In genomic region chr13:110216403-110217041, GRCh38 we compare ENCODE assay signal across 10 cellular contexts.
DNase-seq lines count a peak whose midpoint lies in the region; ATAC-seq, FAIRE-seq and TF ChIP-seq lines count a peak whose summit lies in the region.
"Had no signal": no experiment of that assay in that cellular context is flagged by ENCODE, and none has a peak within 500 bp of the region (broad histone marks: within the 10 kb centered on the region; RNA-seq: fewer than 3 reads in every experiment).

No MANE protein-coding gene starts in this region.

- H3F3A ChIP-seq in PC-3 (ENCODE audit: low read length, unreplicated experiment) = no peaks in the 10 kb centered on the region

- no peaks in the 10 kb centered on the region for H3K9me2 ChIP-seq in PC-3 (replicated peaks; ENCODE audit: low read length)

- BruUV-seq in PC-3 (replicated peaks; lab: Mats Ljungman, UMichigan) = no TSS peak

- ATAC-seq in PC-3 = no peak
- ATAC-seq in GM18907 (IDR thresholded peaks at IDR 0.05; ENCODE audit: unreplicated experiment) = no peak

- POLR2A ChIA-PET in PC-3 (lab: Charles Lee; ENCODE audit: unreplicated experiment) = no interaction called here

- CTCF ChIA-PET in PC-3 (lab: Charles Lee) = no interaction called here

- H3K4me3 ChIP-seq in BLaER1 (no peak overlapping the region), kidney (ENCODE audit: low read length in 2 of 2) (no peak overlapping the region), retinal pigment epithelial cell (ENCODE audit: low read length) (peak overlapping the region; percentile 3), PC-3 (ENCODE audit: low read length) (no peak overlapping the region)

- peak; percentile 77 for FAIRE-seq in kidney (lab: Jason Lieb, UNC)

- H3K36me3 ChIP-seq in BLaER1 (no peaks in the 10 kb centered on the region), kidney (ENCODE audit: control insufficient read depth in 1 of 2, insufficient read depth in 2 of 2, low read length in 2 of 2) (peaks cover 4 to 16% of the 10 kb centered on the region in 2 donors), PC-3 (ENCODE audit: low read depth, low read length) (no peaks in the 10 kb centered on the region)

- H4K20me1 ChIP-seq in BLaER1 (no peaks in the 10 kb centered on the region), PC-3 (ENCODE audit: low read length) (no peaks in the 10 kb centered on the region)

- TF ChIP-seq CTCF in kidney (IDR thresholded peaks at IDR 0.05; ENCODE audit: borderline replicate concordance, extremely low read depth, insufficient read depth) (no peak), retinal pigment epithelial cell (conservative IDR thresholded peaks at IDR 0.05; ENCODE audit: low read depth, low read length) (no peak), PC-3 (conservative IDR thresholded peaks at IDR 0.05; ENCODE audit: low read depth, low read length) (no peak)

- no peaks in the 10 kb centered on the region for H3K9me3 ChIP-seq in BLaER1
- H3K9me3 ChIP-seq in kidney (ENCODE audit: control insufficient read depth in 1 of 2, low read length in 2 of 2) = no peaks in the 10 kb centered on the region
- H3K9me3 ChIP-seq in PC-3 (ENCODE audit: low read length) = no peaks in the 10 kb centered on the region

- intact Hi-C loops in kidney (cut with DNase I) = no loop called here
- intact Hi-C loops in PC-3 (cut with micrococcal nuclease) = no loop called here

- H3K79me2 ChIP-seq in PC-3 (ENCODE audit: low read length) = no peaks in the 10 kb centered on the region

- DNase-seq in brain pericyte (ENCODE audit: low read depth, low spot score) = peak; percentile 67
- peak; percentile 86 for DNase-seq in kidney
- peak; percentile 88 for DNase-seq in retinal pigment epithelial cell (ENCODE audit: low read depth)
- no peak for DNase-seq in DMS79 treated with DMSO at 0.1 percent for 48 hours (lab: John Stamatoyannopoulos, UW)
- no peak for DNase-seq in PC-3
- no peak for DNase-seq in HUDEP-2 (lab: John Stamatoyannopoulos, UW; ENCODE audit: unreplicated experiment in 76 of 76)
- DNase-seq: CD4-positive, CD25-positive, alpha-beta regulatory T cell; effector memory CD4-positive, alpha-beta T cell had no signal

- H3K27me3 ChIP-seq in BLaER1 = no peaks in the 10 kb centered on the region
- H3K27me3 ChIP-seq in PC-3 (ENCODE audit: low read length) = no peaks in the 10 kb centered on the region

- H3K27ac ChIP-seq in BLaER1 (no peak overlapping the region), kidney (ENCODE audit: low read depth in 2 of 2, low read length in 2 of 2) (peak overlapping the region; percentile 49 to 84), PC-3 (ENCODE audit: low read length) (no peak overlapping the region)

- H3K9ac ChIP-seq in BLaER1 = no peak overlapping the region
- peak overlapping the region in 1 of 2 donors; percentile 34 for H3K9ac ChIP-seq in kidney (ENCODE audit: low read length in 2 of 2)
- no peak overlapping the region for H3K9ac ChIP-seq in PC-3 (ENCODE audit: low read length)

- H3K4me1 ChIP-seq in BLaER1 = peaks cover 53% of the 10 kb centered on the region
- peaks cover 15 to 23% of the 10 kb centered on the region in 2 donors for H3K4me1 ChIP-seq in kidney (ENCODE audit: control insufficient read depth in 1 of 2, insufficient read depth in 1 of 2, low read depth in 1 of 2, low read length in 2 of 2)
- H3K4me1 ChIP-seq in PC-3 (ENCODE audit: insufficient read depth, low read length) = no peaks in the 10 kb centered on the region

- H3K4me2 ChIP-seq in BLaER1 (peak overlapping the region; percentile 46), PC-3 (ENCODE audit: low read length) (no peak overlapping the region)

- no peak overlapping the region for H2AFZ ChIP-seq in PC-3 (ENCODE audit: low read length)

Comparison
In these comparisons a context has a peak if more than half of its experiments do, and no peak if none do; other contexts are left out.
1. H3K27ac ChIP-seq: peak in kidney (2 of 2); none in BLaER1 (single experiment) and PC-3 (single experiment).
2. DNase-seq: peak in brain pericyte (single experiment), kidney (single experiment) and retinal pigment epithelial cell (single experiment); none in DMS79 treated with DMSO at 0.1 percent for 48 hours (single experiment), PC-3 (single experiment) and HUDEP-2 (0 of 76).